In the genomic region with DNA sequence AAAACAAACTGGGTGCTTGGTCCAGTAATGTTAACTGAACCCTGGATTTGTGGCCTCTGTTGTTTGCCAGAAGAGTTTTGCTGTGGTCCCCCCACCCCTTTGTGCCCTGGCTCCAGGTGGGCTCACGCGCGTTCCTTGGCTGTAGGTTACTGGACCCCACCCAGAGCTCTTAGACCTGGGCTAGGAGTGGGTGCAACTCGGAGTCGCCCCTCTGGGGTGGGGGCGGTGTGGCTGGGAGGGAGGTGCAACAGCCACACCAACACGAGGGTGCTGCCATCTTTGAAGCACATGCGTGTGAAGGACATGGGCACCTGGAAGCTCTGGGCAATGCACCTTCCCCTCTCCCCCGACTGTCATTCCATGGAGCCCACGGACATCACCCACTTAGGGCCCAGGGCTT, we compare ENCODE assay signal across 23 cellular contexts.
A peak's percentile ranks its signal among the peaks of the same experiment; 100 is the strongest.
DNase-seq lines count a peak whose midpoint lies in the region; ATAC-seq and TF ChIP-seq lines count a peak whose summit lies in the region.
"Had no signal": no experiment of that assay in that cellular context is flagged by ENCODE, and none has a peak within 500 bp of the region (broad histone marks: within the 10 kb centered on the region; RNA-seq: fewer than 3 reads in every experiment).

No MANE protein-coding gene starts in this region.

- no peak overlapping the region for H3K4me3 ChIP-seq in colonic mucosa
- no peak overlapping the region for H3K4me3 ChIP-seq in thoracic aorta
- H3K4me3 ChIP-seq: HAP-1, SK-N-MC, suprapubic skin had no signal

- peaks cover 3% of the 10 kb centered on the region for H3K4me1 Mint-ChIP-seq in memory B cell
- no peaks in the 10 kb centered on the region for H3K4me1 Mint-ChIP-seq in T-helper 2 cell treated with Interferon-gamma antibody and Interleukin-4, amounts not matched to agents 5 μg/mL and 100 μg/mL, for 36 hours (ENCODE audit: low read depth)
- H3K4me1 Mint-ChIP-seq: activated naive CD4-positive, alpha-beta T cell treated with anti-CD3 and anti-CD28 coated beads, Interleukin-2, amount 10 ng/mL, durations not matched to agents 7 days and 5 days; CD4-positive, alpha-beta memory T cell had no signal

- peak; percentile 46 for DNase-seq in activated CD8-positive, alpha-beta memory T cell treated with anti-CD3 and anti-CD28 coated beads, Interleukin-2, amount 50 U/mL, for 48 hours
- no peak for DNase-seq in activated CD8-positive, alpha-beta memory T cell treated with anti-CD3 and anti-CD28 coated beads, Interleukin-2, amount 50 U/mL, for 4 hours
- DNase-seq in colonic mucosa, result peak; percentile 9
- DNase-seq in memory B cell (ENCODE audit: low spot score in 2 of 2), result no peak
- DNase-seq in thoracic aorta (ENCODE audit: low spot score), result no peak
- DNase-seq in T-helper 2 cell treated with Interferon-gamma antibody and Interleukin-4, amounts not matched to agents 5 μg/mL and 100 μg/mL, for 36 hours (ENCODE audit: low spot score), result no peak
- DNase-seq: activated CD4-positive, alpha-beta T cell treated with anti-CD3 and anti-CD28 coated beads for 4 hours; activated naive CD4-positive, alpha-beta T cell treated with anti-CD3 and anti-CD28 coated beads, Interleukin-2, amount 10 ng/mL, durations not matched to agents 7 days and 5 days; activated T-cell treated with anti-CD3 and anti-CD28 coated beads, Interleukin-2, amount 50 U/mL, for 4 hours; CD4-positive, alpha-beta memory T cell; central memory CD4-positive, alpha-beta T cell; effector CD4-positive, alpha-beta T cell; NCI-H2171 treated with DMSO at 0.1 percent for 48 hours; NCI-H526; nephron progenitor cell had no signal

- no peaks in the 10 kb centered on the region for H3K9me3 Mint-ChIP-seq in memory B cell
- H3K9me3 Mint-ChIP-seq in T-helper 2 cell treated with Interferon-gamma antibody and Interleukin-4, amounts not matched to agents 5 μg/mL and 100 μg/mL, for 36 hours, result no peaks in the 10 kb centered on the region
- H3K9me3 Mint-ChIP-seq: activated naive CD4-positive, alpha-beta T cell treated with anti-CD3 and anti-CD28 coated beads, Interleukin-2, amount 10 ng/mL, durations not matched to agents 7 days and 5 days; activated T-cell treated with anti-CD3 and anti-CD28 coated beads, Interleukin-2, amount 50 U/mL, for 4 hours; CD4-positive, alpha-beta memory T cell; nephron progenitor cell; T-helper 1 cell treated with Interleukin-12 subunit alpha and Interleukin-12 subunit beta and Interleukin-4 antibody, amounts not matched to agents 30 μg/mL and 1 μg/mL, for 36 hours had no signal

- TF ChIP-seq CTCF in colonic mucosa (IDR thresholded peaks at IDR 0.05) (no peak), thoracic aorta (IDR thresholded peaks at IDR 0.05) (no peak)

- no peak overlapping the region for H3K27ac ChIP-seq in colonic mucosa
- H3K27ac ChIP-seq in thoracic aorta, result peak overlapping the region; percentile 60 to 62
- H3K27ac ChIP-seq: 22Rv1, epithelial cell of prostate, suprapubic skin had no signal

- intact Hi-C loops in colonic mucosa (cut with DNase I), result no loop called here

- H3K36me3 ChIP-seq in colonic mucosa (no peaks in the 10 kb centered on the region), thoracic aorta (peaks cover 4% of the 10 kb centered on the region)

- no peaks in the 10 kb centered on the region for H3K4me1 ChIP-seq in colonic mucosa
- peaks cover 2 to 30% of the 10 kb centered on the region in 2 donors for H3K4me1 ChIP-seq in thoracic aorta (ENCODE audit: control insufficient read depth in 1 of 2, low read depth in 2 of 2)
- H3K4me1 ChIP-seq: HAP-1 had no signal

- H3K9ac ChIP-seq in colonic mucosa (ENCODE audit: low read depth in 2 of 2, low read length in 2 of 2), result no peak overlapping the region

- no peak for ATAC-seq in memory B cell (ENCODE audit: low read depth)
- ATAC-seq in thoracic aorta (ENCODE audit: insufficient number of reproducible peaks, low FRiP score, low read depth), result no peak
- ATAC-seq in HG02885 (IDR thresholded peaks at IDR 0.05; ENCODE audit: poor library complexity, unreplicated experiment), result no peak
- ATAC-seq in GM19397 (IDR thresholded peaks at IDR 0.05; ENCODE audit: unreplicated experiment), result no peak

- peaks cover 34% of the 10 kb centered on the region for H3K36me3 Mint-ChIP-seq in memory B cell
- peaks cover 15% of the 10 kb centered on the region for H3K36me3 Mint-ChIP-seq in T-helper 2 cell treated with Interferon-gamma antibody and Interleukin-4, amounts not matched to agents 5 μg/mL and 100 μg/mL, for 36 hours (ENCODE audit: low read depth)

- H3K9me3 ChIP-seq in colonic mucosa, result no peaks in the 10 kb centered on the region
- no peaks in the 10 kb centered on the region for H3K9me3 ChIP-seq in thoracic aorta
- H3K9me3 ChIP-seq: HAP-1, suprapubic skin had no signal

- H3K27ac Mint-ChIP-seq in memory B cell, result peak overlapping the region; percentile 24
- H3K27ac Mint-ChIP-seq in T-helper 2 cell treated with Interferon-gamma antibody and Interleukin-4, amounts not matched to agents 5 μg/mL and 100 μg/mL, for 36 hours, result no peak overlapping the region
- H3K27ac Mint-ChIP-seq: nephron progenitor cell; T-helper 1 cell treated with Interleukin-12 subunit alpha and Interleukin-12 subunit beta and Interleukin-4 antibody, amounts not matched to agents 30 μg/mL and 1 μg/mL, for 36 hours had no signal

- H3K27me3 ChIP-seq in colonic mucosa (no peaks in the 10 kb centered on the region), thoracic aorta (replicated peaks; ENCODE audit: insufficient read depth) (no peaks in the 10 kb centered on the region)
- H3K27me3 ChIP-seq: suprapubic skin had no signal

- H3K27me3 Mint-ChIP-seq in memory B cell, result no peaks in the 10 kb centered on the region
- H3K27me3 Mint-ChIP-seq in T-helper 2 cell treated with Interferon-gamma antibody and Interleukin-4, amounts not matched to agents 5 μg/mL and 100 μg/mL, for 36 hours (ENCODE audit: low read depth), result no peaks in the 10 kb centered on the region
- H3K27me3 Mint-ChIP-seq: activated naive CD4-positive, alpha-beta T cell treated with anti-CD3 and anti-CD28 coated beads, Interleukin-2, amount 10 ng/mL, durations not matched to agents 7 days and 5 days; CD4-positive, alpha-beta memory T cell had no signal

- no peak overlapping the region for H3K4me3 Mint-ChIP-seq in memory B cell
- no peak overlapping the region for H3K4me3 Mint-ChIP-seq in T-helper 2 cell treated with Interferon-gamma antibody and Interleukin-4, amounts not matched to agents 5 μg/mL and 100 μg/mL, for 36 hours
- H3K4me3 Mint-ChIP-seq: activated naive CD4-positive, alpha-beta T cell treated with anti-CD3 and anti-CD28 coated beads, Interleukin-2, amount 10 ng/mL, durations not matched to agents 7 days and 5 days; activated T-cell treated with anti-CD3 and anti-CD28 coated beads, Interleukin-2, amount 50 U/mL, for 4 hours; CD4-positive, alpha-beta memory T cell; nephron progenitor cell; T-helper 1 cell treated with Interleukin-12 subunit alpha and Interleukin-12 subunit beta and Interleukin-4 antibody, amounts not matched to agents 30 μg/mL and 1 μg/mL, for 36 hours had no signal

Comparison
In these comparisons a context has a peak if more than half of its experiments do, and no peak if none do; other contexts are left out.
1. DNase-seq: peak in activated CD8-positive, alpha-beta memory T cell treated with anti-CD3 and anti-CD28 coated beads, Interleukin-2, amount 50 U/mL, for 48 hours (single experiment) and colonic mucosa (single experiment); none in activated CD8-positive, alpha-beta memory T cell treated with anti-CD3 and anti-CD28 coated beads, Interleukin-2, amount 50 U/mL, for 4 hours (single experiment), memory B cell (0 of 2), thoracic aorta (single experiment) and T-helper 2 cell treated with Interferon-gamma antibody and Interleukin-4, amounts not matched to agents 5 μg/mL and 100 μg/mL, for 36 hours (single experiment).